ENCODE assay signal across 10 cellular contexts in genomic region chr16:24984903-24985675, GRCh38. TPM values are rescaled to one million over a fixed set of nuclear protein-coding genes. Genes with fewer than 3 reads are reported as not detected.
DNase-seq lines count a peak whose midpoint lies in the region; ATAC-seq and TF ChIP-seq lines count a peak whose summit lies in the region.
"Had no signal": no experiment of that assay in that cellular context is flagged by ENCODE, and none has a peak within 500 bp of the region (broad histone marks: within the 10 kb centered on the region; RNA-seq: fewer than 3 reads in every experiment).

No MANE protein-coding gene starts in this region.

- H3K9me3 ChIP-seq in heart right ventricle = peaks cover 0 to 5% (median 0%) of the 10 kb centered on the region in 11 donors
- H3K9me3 ChIP-seq in RWPE2 (ENCODE audit: severe bottlenecking) = no peaks in the 10 kb centered on the region
- H3K9me3 ChIP-seq: HAP-1 had no signal

- WGBS in heart right ventricle, 2 donors = 67 to 73% methylated on average over 5 of the region's 5 CpGs

- TF ChIP-seq CTCF in heart right ventricle (IDR thresholded peaks at IDR 0.05) = no peak
- TF ChIP-seq CTCF in RWPE2 (IDR thresholded peaks at IDR 0.05; ENCODE audit: poor library complexity, severe bottlenecking) = no peak

- H3K27me3 ChIP-seq in heart right ventricle (no peaks in the 10 kb centered on the region), RWPE2 (ENCODE audit: insufficient read depth, poor library complexity, severe bottlenecking) (no peaks in the 10 kb centered on the region)

- H3K4me1 ChIP-seq in heart right ventricle (peaks cover 31 to 97% (median 87%) of the 10 kb centered on the region in 9 donors), RWPE2 (ENCODE audit: insufficient read depth, poor library complexity, severe bottlenecking) (peaks cover 51% of the 10 kb centered on the region)

- DNase-seq in heart right ventricle (no peak), left ventricle myocardium superior (no peak), RWPE2 (ENCODE audit: low spot score) (no peak), left lobe of liver (ENCODE audit: low spot score) (peak; percentile 33), substantia nigra (lab: John Stamatoyannopoulos, UW) (no peak), DMS114 treated with DMSO at 0.1 percent for 48 hours (lab: John Stamatoyannopoulos, UW; ENCODE audit: unreplicated experiment) (no peak)
- DNase-seq: NCI-H1105 treated with DMSO at 0.1 percent for 48 hours had no signal

- H3K27ac ChIP-seq in heart right ventricle (peak overlapping the region; percentile 15 to 90 (median 78)), RWPE2 (ENCODE audit: poor library complexity, severe bottlenecking) (peak overlapping the region; percentile 92), substantia nigra (ENCODE audit: low read depth, low read length, poor library complexity, severe bottlenecking) (peak overlapping the region; percentile 28)

- intact Hi-C loops in heart right ventricle (cut with DNase I) = loop anchor here in 1 of 10 donors (5.0 kb wide), 1 partner anchor 62 kb away; no protein-coding TSS in a partner anchor
- intact Hi-C loops in left ventricle myocardium superior (cut with micrococcal nuclease) = no loop called here

- H3K4me3 ChIP-seq in heart right ventricle = no peak overlapping the region
- H3K4me3 ChIP-seq in RWPE2 (ENCODE audit: severe bottlenecking) = no peak overlapping the region
- H3K4me3 ChIP-seq: HAP-1 had no signal

- H3K36me3 ChIP-seq in heart right ventricle (no peaks in the 10 kb centered on the region), RWPE2 (ENCODE audit: low read depth) (no peaks in the 10 kb centered on the region)
- H3K36me3 ChIP-seq: HAP-1 had no signal

- peak in 1 of 8 donors; percentile 20 for ATAC-seq in heart right ventricle
- no peak for ATAC-seq in left ventricle myocardium superior
- ATAC-seq in RWPE2 (ENCODE audit: low read depth) = no peak
- ATAC-seq in left lobe of liver = no peak
- no peak for ATAC-seq in GM21825 (IDR thresholded peaks at IDR 0.05; ENCODE audit: unreplicated experiment)
- ATAC-seq in HG03135 (IDR thresholded peaks at IDR 0.05; ENCODE audit: unreplicated experiment) = no peak

RNA-seq across cellular contexts. Expression of gene ARHGAP17, which starts 30.1 kb away (rescaled TPM):
- total RNA-seq in heart right ventricle (10 to 100 TPM; 45.7 to 95.9 (median 76.2) TPM), left ventricle myocardium superior (72.2 TPM), left lobe of liver (22.1 TPM)
- 10 to 100 TPM; 30.4 to 54.7 TPM for polyA plus RNA-seq in heart right ventricle

Comparison
In these comparisons a context has a peak if more than half of its experiments do, and no peak if none do; other contexts are left out.
1. H3K27ac ChIP-seq: peak in every context shown above with its lines; median percentile 92 in RWPE2; 78 in heart right ventricle; 28 in substantia nigra.